In the genomic region with DNA sequence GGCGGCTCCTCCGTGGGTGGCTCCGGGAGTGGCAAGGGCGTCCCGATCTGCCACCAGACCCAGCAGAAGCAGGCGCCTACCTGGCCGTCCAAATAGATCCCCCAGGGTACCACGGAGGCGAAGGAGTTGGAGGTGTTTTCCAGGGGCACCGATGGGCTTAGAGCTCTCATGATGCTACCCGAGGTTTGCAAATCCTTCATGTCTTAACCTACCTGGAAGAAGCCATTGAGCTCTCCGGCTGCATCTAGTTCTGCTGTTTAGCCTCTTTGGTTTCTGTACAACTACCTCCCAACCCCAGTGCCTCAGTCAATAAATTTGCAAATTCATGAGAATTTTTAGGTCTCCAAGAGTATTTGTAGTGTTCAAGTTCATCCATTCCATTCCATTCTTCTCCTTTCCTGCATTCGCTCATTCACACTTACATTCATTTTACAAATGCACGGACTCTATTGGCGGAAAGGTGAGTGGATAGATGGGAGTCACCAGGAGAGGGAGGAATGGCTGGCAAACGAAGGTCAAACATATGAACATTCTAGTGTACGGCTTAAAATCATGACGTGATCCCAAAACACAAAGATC, we compare ENCODE assay signal across 9 cellular contexts. TPM values are rescaled to one million over a fixed set of nuclear protein-coding genes. Genes with fewer than 3 reads are reported as not detected.
DNase-seq lines count a peak whose midpoint lies in the region; ATAC-seq and TF ChIP-seq lines count a peak whose summit lies in the region.
"Had no signal": no experiment of that assay in that cellular context is flagged by ENCODE, and none has a peak within 500 bp of the region (broad histone marks: within the 10 kb centered on the region; RNA-seq: fewer than 3 reads in every experiment).

No MANE protein-coding gene starts in this region.

- H3K4me2 ChIP-seq in SK-N-SH, result peak overlapping the region; percentile 80

- TF ChIP-seq EP300 in SK-N-SH (IDR thresholded peaks at IDR 0.05; ENCODE audit: borderline replicate concordance in 1 of 2, low read depth in 1 of 2, low read length in 1 of 2), result no peak

- TF ChIP-seq CTCF in SK-N-SH (IDR thresholded peaks at IDR 0.05) (no peak), fibroblast of villous mesenchyme (IDR thresholded peaks at IDR 0.05; ENCODE audit: insufficient read depth, low read depth, low read length) (no peak), gastrocnemius medialis (IDR thresholded peaks at IDR 0.05 in 4 of 5, conservative IDR thresholded peaks at IDR 0.05 in 1 of 5) (no peak)

- H3K9me3 ChIP-seq in SK-N-SH (no peaks in the 10 kb centered on the region), gastrocnemius medialis (no peaks in the 10 kb centered on the region)

- in situ Hi-C loops in gastrocnemius medialis (cut with MboI; ENCODE audit: low sequenced_read_pairs in 4 of 4), result no loop called here

- no peak for TF ChIP-seq POLR2A in gastrocnemius medialis (IDR thresholded peaks at IDR 0.05)

- H3K27ac ChIP-seq in SK-N-SH (ENCODE audit: low read depth in 2 of 2, low read length in 1 of 2) (no peak overlapping the region), gastrocnemius medialis (no peak overlapping the region)

- TF ChIP-seq RAD21 in SK-N-SH (IDR thresholded peaks at IDR 0.05; ENCODE audit: low read length), result no peak

- ATAC-seq in GM18511 (IDR thresholded peaks at IDR 0.05; ENCODE audit: unreplicated experiment) (peak; percentile 33), gastrocnemius medialis (no peak), HG03442 (IDR thresholded peaks at IDR 0.05; ENCODE audit: unreplicated experiment) (no peak)

- H2AFZ ChIP-seq in SK-N-SH (ENCODE audit: low read depth), result 0 out of 2 replicates have a peak overlapping the region, but pooled peaks have one; percentile 11

- WGBS in SK-N-SH (ENCODE audit: low lambda C conversion rate), result 11% methylated on average over 18 of the region's 18 CpGs

- peak overlapping the region; percentile 34 to 56 for H3K4me3 ChIP-seq in SK-N-SH (ENCODE audit: low read depth in 2 of 2, low read length in 1 of 2)
- H3K4me3 ChIP-seq in fibroblast of villous mesenchyme (ENCODE audit: low read depth, low read length), result peak overlapping the region; percentile 12
- peak overlapping the region; percentile 34 to 50 (median 42) for H3K4me3 ChIP-seq in gastrocnemius medialis

- no peaks in the 10 kb centered on the region for H3F3A ChIP-seq in SK-N-SH (replicated peaks; ENCODE audit: insufficient read depth)

- H3K36me3 ChIP-seq in SK-N-SH (replicated peaks in 1 of 2; ENCODE audit: control insufficient read depth in 1 of 2, insufficient read depth in 2 of 2, low read length in 1 of 2) (no peaks in the 10 kb centered on the region), gastrocnemius medialis (no peaks in the 10 kb centered on the region)

- H3K4me1 ChIP-seq in SK-N-SH (ENCODE audit: control insufficient read depth in 1 of 2, insufficient read depth in 2 of 2, low read depth in 1 of 2, low read length in 1 of 2) (no peaks in the 10 kb centered on the region; a peak in 1 of 4 replicates), gastrocnemius medialis (peaks cover 4 to 7% of the 10 kb centered on the region in 2 donors)

- no peaks in the 10 kb centered on the region for H4K20me1 ChIP-seq in SK-N-SH (ENCODE audit: insufficient read depth)

- H3K9ac ChIP-seq in SK-N-SH, result no peak overlapping the region

- H3K9me2 ChIP-seq in SK-N-SH, result no peaks in the 10 kb centered on the region

- intact Hi-C loops in gastrocnemius medialis (cut with DNase I; ENCODE audit: low total_unique reads), result no loop called here

- DNase-seq in SK-N-SH, result no peak
- no peak for DNase-seq in fibroblast of villous mesenchyme (ENCODE audit: low read depth)
- no peak for DNase-seq in gastrocnemius medialis
- no peak for DNase-seq in Kasumi-1 (lab: John Stamatoyannopoulos, UW)
- DNase-seq in LoVo (ENCODE audit: low spot score), result no peak
- no peak for DNase-seq in COLO668 (lab: John Stamatoyannopoulos, UW; ENCODE audit: unreplicated experiment)

- POLR2A ChIA-PET in SK-N-SH (lab: Yijun Ruan, JAX), result no interaction called here

- peaks cover 55% of the 10 kb centered on the region for H3K27me3 ChIP-seq in SK-N-SH (ENCODE audit: insufficient read depth)
- H3K27me3 ChIP-seq in gastrocnemius medialis, result peaks cover 47 to 65% (median 48%) of the 10 kb centered on the region in 3 donors

- no peaks in the 10 kb centered on the region for H3K79me2 ChIP-seq in SK-N-SH (ENCODE audit: insufficient read depth)

- CTCF ChIA-PET in SK-N-SH (lab: Yijun Ruan, JAX), result interaction anchor here (0.9 to 1.6 kb wide), 2 partner anchors 27 to 49 kb away, joined by 3 read pairs; no protein-coding TSS in a partner anchor

TF ChIP-seq in SK-N-SH, 30 proteins besides CTCF, POLR2A, EP300 and RAD21:
- TF ChIP-seq, protein P1, sequence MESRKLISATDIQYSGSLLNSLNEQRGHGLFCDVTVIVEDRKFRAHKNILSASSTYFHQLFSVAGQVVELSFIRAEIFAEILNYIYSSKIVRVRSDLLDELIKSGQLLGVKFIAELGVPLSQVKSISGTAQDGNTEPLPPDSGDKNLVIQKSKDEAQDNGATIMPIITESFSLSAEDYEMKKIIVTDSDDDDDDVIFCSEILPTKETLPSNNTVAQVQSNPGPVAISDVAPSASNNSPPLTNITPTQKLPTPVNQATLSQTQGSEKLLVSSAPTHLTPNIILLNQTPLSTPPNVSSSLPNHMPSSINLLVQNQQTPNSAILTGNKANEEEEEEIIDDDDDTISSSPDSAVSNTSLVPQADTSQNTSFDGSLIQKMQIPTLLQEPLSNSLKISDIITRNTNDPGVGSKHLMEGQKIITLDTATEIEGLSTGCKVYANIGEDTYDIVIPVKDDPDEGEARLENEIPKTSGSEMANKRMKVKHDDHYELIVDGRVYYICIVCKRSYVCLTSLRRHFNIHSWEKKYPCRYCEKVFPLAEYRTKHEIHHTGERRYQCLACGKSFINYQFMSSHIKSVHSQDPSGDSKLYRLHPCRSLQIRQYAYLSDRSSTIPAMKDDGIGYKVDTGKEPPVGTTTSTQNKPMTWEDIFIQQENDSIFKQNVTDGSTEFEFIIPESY (IDR thresholded peaks at IDR 0.05; ENCODE audit: borderline replicate concordance, low read depth), result no peak
- TF ChIP-seq, protein P2, sequence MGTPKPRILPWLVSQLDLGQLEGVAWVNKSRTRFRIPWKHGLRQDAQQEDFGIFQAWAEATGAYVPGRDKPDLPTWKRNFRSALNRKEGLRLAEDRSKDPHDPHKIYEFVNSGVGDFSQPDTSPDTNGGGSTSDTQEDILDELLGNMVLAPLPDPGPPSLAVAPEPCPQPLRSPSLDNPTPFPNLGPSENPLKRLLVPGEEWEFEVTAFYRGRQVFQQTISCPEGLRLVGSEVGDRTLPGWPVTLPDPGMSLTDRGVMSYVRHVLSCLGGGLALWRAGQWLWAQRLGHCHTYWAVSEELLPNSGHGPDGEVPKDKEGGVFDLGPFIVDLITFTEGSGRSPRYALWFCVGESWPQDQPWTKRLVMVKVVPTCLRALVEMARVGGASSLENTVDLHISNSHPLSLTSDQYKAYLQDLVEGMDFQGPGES (IDR thresholded peaks at IDR 0.05; ENCODE audit: low read depth, low read length), result no peak
- TF ChIP-seq MXI1 (IDR thresholded peaks at IDR 0.05; ENCODE audit: low read depth, low read length) (no peak), TCF12 (IDR thresholded peaks at IDR 0.05) (no peak), TAF1 (IDR thresholded peaks at IDR 0.05; ENCODE audit: borderline replicate concordance, low read depth, low read length) (no peak), GABPA (IDR thresholded peaks at IDR 0.05; ENCODE audit: low read depth) (no peak), RFX5 (IDR thresholded peaks at IDR 0.05; ENCODE audit: low read length) (no peak), RCOR1 (IDR thresholded peaks at IDR 0.05; ENCODE audit: low read length) (no peak)
- TF ChIP-seq, protein P3, sequence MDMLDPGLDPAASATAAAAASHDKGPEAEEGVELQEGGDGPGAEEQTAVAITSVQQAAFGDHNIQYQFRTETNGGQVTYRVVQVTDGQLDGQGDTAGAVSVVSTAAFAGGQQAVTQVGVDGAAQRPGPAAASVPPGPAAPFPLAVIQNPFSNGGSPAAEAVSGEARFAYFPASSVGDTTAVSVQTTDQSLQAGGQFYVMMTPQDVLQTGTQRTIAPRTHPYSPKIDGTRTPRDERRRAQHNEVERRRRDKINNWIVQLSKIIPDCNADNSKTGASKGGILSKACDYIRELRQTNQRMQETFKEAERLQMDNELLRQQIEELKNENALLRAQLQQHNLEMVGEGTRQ (IDR thresholded peaks at IDR 0.05; ENCODE audit: borderline replicate concordance, low read depth, low read length), result no peak
- TF ChIP-seq, protein P4, sequence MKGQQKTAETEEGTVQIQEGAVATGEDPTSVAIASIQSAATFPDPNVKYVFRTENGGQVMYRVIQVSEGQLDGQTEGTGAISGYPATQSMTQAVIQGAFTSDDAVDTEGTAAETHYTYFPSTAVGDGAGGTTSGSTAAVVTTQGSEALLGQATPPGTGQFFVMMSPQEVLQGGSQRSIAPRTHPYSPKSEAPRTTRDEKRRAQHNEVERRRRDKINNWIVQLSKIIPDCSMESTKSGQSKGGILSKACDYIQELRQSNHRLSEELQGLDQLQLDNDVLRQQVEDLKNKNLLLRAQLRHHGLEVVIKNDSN (IDR thresholded peaks at IDR 0.05; ENCODE audit: borderline replicate concordance, low read depth), result no peak
- TF ChIP-seq, protein P5, sequence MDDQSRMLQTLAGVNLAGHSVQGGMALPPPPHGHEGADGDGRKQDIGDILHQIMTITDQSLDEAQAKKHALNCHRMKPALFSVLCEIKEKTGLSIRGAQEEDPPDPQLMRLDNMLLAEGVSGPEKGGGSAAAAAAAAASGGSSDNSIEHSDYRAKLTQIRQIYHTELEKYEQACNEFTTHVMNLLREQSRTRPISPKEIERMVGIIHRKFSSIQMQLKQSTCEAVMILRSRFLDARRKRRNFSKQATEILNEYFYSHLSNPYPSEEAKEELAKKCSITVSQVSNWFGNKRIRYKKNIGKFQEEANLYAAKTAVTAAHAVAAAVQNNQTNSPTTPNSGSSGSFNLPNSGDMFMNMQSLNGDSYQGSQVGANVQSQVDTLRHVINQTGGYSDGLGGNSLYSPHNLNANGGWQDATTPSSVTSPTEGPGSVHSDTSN (IDR thresholded peaks at IDR 0.05), result no peak

RNA-seq across cellular contexts. Expression of a gene that starts 2.4 kb away (rescaled TPM):
- not detected in 2 replicates for polyA plus RNA-seq in SK-N-SH (2012; rRNA removed)
- polyA plus RNA-seq in SK-N-SH (2012; cell fraction: cytosol; rRNA removed), result not detected in 2 replicates
- not detected in 2 replicates for polyA plus RNA-seq in SK-N-SH (2012; cell fraction: nucleus; rRNA removed)
- total RNA-seq in fibroblast of villous mesenchyme (not detected in 2 replicates), gastrocnemius medialis (not detected)
- total RNA-seq: RPMI7951 had no signal

RNA-seq across cellular contexts. Expression of a gene that starts 44.5 kb away (rescaled TPM):
- polyA plus RNA-seq in SK-N-SH (2012; rRNA removed), result not detected in 2 replicates
- not detected in 2 replicates for polyA plus RNA-seq in SK-N-SH (2012; cell fraction: cytosol; rRNA removed)
- polyA plus RNA-seq in SK-N-SH (2012; cell fraction: nucleus; rRNA removed), result not detected in 2 replicates
- under 0.01 TPM in 1 of 2 replicates, not detected in the other for total RNA-seq in fibroblast of villous mesenchyme
- total RNA-seq in gastrocnemius medialis, result not detected
- total RNA-seq: RPMI7951 had no signal

RNA-seq across cellular contexts. Expression of a gene that starts 50.9 kb away (rescaled TPM):
- not detected in 2 replicates for polyA plus RNA-seq in SK-N-SH (2012; rRNA removed)
- not detected in 2 replicates for polyA plus RNA-seq in SK-N-SH (2012; cell fraction: cytosol; rRNA removed)
- not detected in 2 replicates for polyA plus RNA-seq in SK-N-SH (2012; cell fraction: nucleus; rRNA removed)
- total RNA-seq in fibroblast of villous mesenchyme (not detected in 2 replicates), gastrocnemius medialis (not detected)
- total RNA-seq: RPMI7951 had no signal

RNA-seq across cellular contexts. Expression of a gene that starts 58.7 kb away (rescaled TPM):
- polyA plus RNA-seq in SK-N-SH (2012; rRNA removed), result not detected in 2 replicates
- not detected in 2 replicates for polyA plus RNA-seq in SK-N-SH (2012; cell fraction: cytosol; rRNA removed)
- not detected in 2 replicates for polyA plus RNA-seq in SK-N-SH (2012; cell fraction: nucleus; rRNA removed)
- total RNA-seq in fibroblast of villous mesenchyme (not detected in 2 replicates), gastrocnemius medialis (not detected)
- total RNA-seq: RPMI7951 had no signal
